Comparison of ENCODE assay signal across 12 cellular contexts in the genomic region with DNA sequence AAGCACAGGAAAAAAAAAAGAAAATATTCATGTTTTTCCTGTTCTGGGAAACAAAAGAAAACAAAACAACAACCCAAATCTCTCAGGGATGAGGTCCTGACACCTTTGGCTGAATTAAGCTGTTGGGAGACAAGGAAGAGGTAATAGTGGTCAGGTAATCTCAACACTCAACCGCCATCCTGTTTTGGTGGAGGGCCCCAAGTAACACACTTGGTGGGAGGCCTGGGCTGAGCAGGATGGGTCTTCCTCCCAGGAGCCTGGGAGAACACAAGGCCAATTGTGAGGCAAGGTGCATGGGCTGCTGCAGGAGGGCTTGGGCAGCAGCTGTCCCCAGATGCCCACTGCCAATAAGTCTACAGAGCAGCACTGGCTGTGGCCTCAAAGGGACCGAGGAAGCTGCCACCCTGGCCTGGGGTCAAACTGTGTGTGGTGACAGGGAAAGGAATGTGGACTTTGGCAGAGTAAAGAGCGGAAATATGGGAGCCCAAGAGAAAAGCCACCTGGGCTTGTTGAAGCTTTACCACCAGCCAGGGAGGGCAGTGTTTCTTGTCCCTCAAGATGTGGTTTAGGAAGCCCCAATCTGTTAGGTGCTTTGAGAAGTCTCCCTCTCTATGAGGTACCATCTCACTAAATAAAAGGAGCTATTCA.
DNase-seq lines count a peak whose midpoint lies in the region; ATAC-seq and TF ChIP-seq lines count a peak whose summit lies in the region.
"Had no signal": no experiment of that assay in that cellular context is flagged by ENCODE, and none has a peak within 500 bp of the region (broad histone marks: within the 10 kb centered on the region; RNA-seq: fewer than 3 reads in every experiment).

No MANE protein-coding gene starts in this region.

- no peaks in the 10 kb centered on the region for H3K4me1 Mint-ChIP-seq in CD4-positive, alpha-beta T cell (ENCODE audit: low read depth)

- no peaks in the 10 kb centered on the region for H3K9me3 Mint-ChIP-seq in CD4-positive, alpha-beta T cell

- no peaks in the 10 kb centered on the region for H3K36me3 ChIP-seq in SJCRH30
- no peaks in the 10 kb centered on the region for H3K36me3 ChIP-seq in heart left ventricle
- H3K36me3 ChIP-seq: lower lobe of right lung had no signal

- no peak overlapping the region for H3K27ac Mint-ChIP-seq in CD4-positive, alpha-beta T cell

- WGBS in heart left ventricle, 4 donors: 79 to 86% (median 84%) methylated on average over 3 of the region's 3 CpGs

- intact Hi-C loops in CD4-positive, alpha-beta T cell (cut with DNase I, micrococcal nuclease): loop anchor here (5.0 to 10.0 kb wide), 2 partner anchors 609 to 612 kb away; partner anchors contain the start of gene DLX5 (in 1 of the 2)
- intact Hi-C loops in heart left ventricle (cut with DNase I): loop anchor here in 7 of 10 donors (2.0 to 10.0 kb wide), 6 partner anchors 289 to 612 kb away; partner anchors contain the start of genes DLX5 (in 3 of the 7) and SEM1 (in 1 of the 7)

- H3K9me3 ChIP-seq in CD4-positive, alpha-beta T cell (ENCODE audit: control insufficient read depth, low read length): no peaks in the 10 kb centered on the region
- H3K9me3 ChIP-seq in SJCRH30 (replicated peaks) (no peaks in the 10 kb centered on the region), heart left ventricle (no peaks in the 10 kb centered on the region)
- H3K9me3 ChIP-seq: lower lobe of right lung had no signal

- H3K36me3 Mint-ChIP-seq in CD4-positive, alpha-beta T cell (ENCODE audit: low read depth): no peaks in the 10 kb centered on the region

- DNase-seq in CD4-positive, alpha-beta T cell: no peak
- DNase-seq in HuH-7 (ENCODE audit: low spot score): peak; percentile 51
- DNase-seq in SJCRH30: peak; percentile 33 to 57
- peak; percentile 47 for DNase-seq in mucosa of gallbladder (ENCODE audit: low spot score)
- no peak for DNase-seq in substantia nigra (lab: John Stamatoyannopoulos, UW)
- DNase-seq in heart left ventricle: no peak
- DNase-seq in RPMI8226: no peak
- no peak for DNase-seq in anterior cingulate cortex (lab: John Stamatoyannopoulos, UW)
- DNase-seq: activated CD8-positive, alpha-beta memory T cell treated with anti-CD3 and anti-CD28 coated beads, Interleukin-2, amount 50 U/mL, for 48 hours; lower lobe of right lung had no signal

- no peak for TF ChIP-seq POLR2A in heart left ventricle (IDR thresholded peaks at IDR 0.05)

- no peak overlapping the region for H3K27ac ChIP-seq in CD4-positive, alpha-beta T cell (ENCODE audit: low read depth, low read length)
- H3K27ac ChIP-seq in SJCRH30 (no peak overlapping the region), substantia nigra (ENCODE audit: low read depth, low read length, poor library complexity, severe bottlenecking) (no peak overlapping the region), heart left ventricle (no peak overlapping the region)
- H3K27ac ChIP-seq: dorsolateral prefrontal cortex, lower lobe of right lung, skin epidermis had no signal

- H3K4me3 ChIP-seq in SJCRH30: no peak overlapping the region
- no peak overlapping the region for H3K4me3 ChIP-seq in heart left ventricle
- H3K4me3 ChIP-seq: dorsolateral prefrontal cortex, lower lobe of right lung, skin epidermis had no signal

- POLR2A ChIA-PET in CD4-positive, alpha-beta T cell (lab: Charles Lee): no interaction called here

- H3K27me3 Mint-ChIP-seq in CD4-positive, alpha-beta T cell: peaks cover 10% of the 10 kb centered on the region

- no peak for ATAC-seq in CD4-positive, alpha-beta T cell (ENCODE audit: poor library complexity)
- ATAC-seq in heart left ventricle: no peak

- H3K27me3 ChIP-seq in CD4-positive, alpha-beta T cell (ENCODE audit: control insufficient read depth, insufficient read depth, low read length): no peaks in the 10 kb centered on the region
- H3K27me3 ChIP-seq in SJCRH30 (no peaks in the 10 kb centered on the region), heart left ventricle (no peaks in the 10 kb centered on the region)
- H3K27me3 ChIP-seq: dorsolateral prefrontal cortex had no signal

- no peaks in the 10 kb centered on the region for H3K4me1 ChIP-seq in SJCRH30
- H3K4me1 ChIP-seq in heart left ventricle: peaks cover 0 to 19% (median 2%) of the 10 kb centered on the region in 12 donors
- H3K4me1 ChIP-seq: lower lobe of right lung had no signal

- H3K4me3 Mint-ChIP-seq in CD4-positive, alpha-beta T cell: no peak overlapping the region

- TF ChIP-seq CTCF in CD4-positive, alpha-beta T cell (IDR thresholded peaks at IDR 0.05): peak; percentile 5
- no peak for TF ChIP-seq CTCF in heart left ventricle (IDR thresholded peaks at IDR 0.05)

- CTCF ChIA-PET in CD4-positive, alpha-beta T cell (lab: Charles Lee): no interaction called here

Comparison
In these comparisons a context has a peak if more than half of its experiments do, and no peak if none do; other contexts are left out.
1. DNase-seq: peak in HuH-7 (single experiment), SJCRH30 (2 of 2) and mucosa of gallbladder (single experiment); none in CD4-positive, alpha-beta T cell (0 of 10), substantia nigra (0 of 49), heart left ventricle (0 of 5), RPMI8226 (single experiment) and anterior cingulate cortex (0 of 58).